ENCODE assay signal across 25 cellular contexts in genomic region chr18:73639788-73640187, GRCh38.
"Had no signal": no experiment of that assay in that cellular context is flagged by ENCODE, and none has a peak within 500 bp of the region (broad histone marks: within the 10 kb centered on the region; RNA-seq: fewer than 3 reads in every experiment).

No MANE protein-coding gene starts in this region.

- H3K36me3 Mint-ChIP-seq: activated naive CD8-positive, alpha-beta T cell had no signal

- H3K4me1 Mint-ChIP-seq: activated CD4-positive, alpha-beta memory T cell treated with anti-CD3 and anti-CD28 coated beads, Interleukin-2, amount 10 ng/mL, durations not matched to agents 7 days and 5 days; activated CD4-positive, alpha-beta T cell treated with anti-CD3 and anti-CD28 coated beads, Interleukin-2, amount 10 ng/mL, durations not matched to agents 7 days and 5 days; activated T-helper 17 cell treated with anti-CD3 and anti-CD28 coated beads, Interleukin-2, amount 50 U/mL, for 72 hours; T-helper 17 cell had no signal

- H3K9me3 ChIP-seq: breast epithelium, colonic mucosa, MG63, SJCRH30 had no signal

- H3K27me3 ChIP-seq: breast epithelium, colonic mucosa, MG63, SJCRH30 had no signal

- H3K27me3 Mint-ChIP-seq: activated CD4-positive, alpha-beta memory T cell treated with anti-CD3 and anti-CD28 coated beads, Interleukin-2, amount 10 ng/mL, durations not matched to agents 7 days and 5 days; activated CD4-positive, alpha-beta T cell treated with anti-CD3 and anti-CD28 coated beads, Interleukin-2, amount 10 ng/mL, durations not matched to agents 7 days and 5 days; activated T-helper 17 cell treated with anti-CD3 and anti-CD28 coated beads, Interleukin-2, amount 50 U/mL, for 72 hours; T-helper 17 cell had no signal

- H3K27ac Mint-ChIP-seq: activated CD4-positive, alpha-beta memory T cell treated with anti-CD3 and anti-CD28 coated beads, Interleukin-2, amount 10 ng/mL, durations not matched to agents 7 days and 5 days; activated CD4-positive, alpha-beta T cell treated with anti-CD3 and anti-CD28 coated beads, Interleukin-2, amount 10 ng/mL, durations not matched to agents 7 days and 5 days; activated naive CD4-positive, alpha-beta T cell treated with anti-CD3 and anti-CD28 coated beads for 36 hours; activated naive CD8-positive, alpha-beta T cell; activated T-helper 17 cell treated with anti-CD3 and anti-CD28 coated beads, Interleukin-2, amount 50 U/mL, for 72 hours; T-helper 17 cell had no signal

- ATAC-seq: activated T-helper 17 cell treated with anti-CD3 and anti-CD28 coated beads, Interleukin-2, amount 50 U/mL, for 72 hours; T-helper 17 cell had no signal

- H3K9me3 Mint-ChIP-seq: activated CD4-positive, alpha-beta memory T cell treated with anti-CD3 and anti-CD28 coated beads, Interleukin-2, amount 10 ng/mL, durations not matched to agents 7 days and 5 days; activated CD4-positive, alpha-beta T cell treated with anti-CD3 and anti-CD28 coated beads, Interleukin-2, amount 10 ng/mL, durations not matched to agents 7 days and 5 days; activated naive CD4-positive, alpha-beta T cell treated with anti-CD3 and anti-CD28 coated beads for 36 hours had no signal

- DNase-seq: activated CD4-positive, alpha-beta memory T cell treated with anti-CD3 and anti-CD28 coated beads, Interleukin-2, amount 10 ng/mL, durations not matched to agents 7 days and 5 days; activated CD4-positive, alpha-beta T cell treated with anti-CD3 and anti-CD28 coated beads, Interleukin-2, amount 10 ng/mL, durations not matched to agents 7 days and 5 days; activated CD4-positive, CD25-positive, alpha-beta regulatory T cell; activated gamma-delta T cell; activated naive CD4-positive, alpha-beta T cell treated with anti-CD3 and anti-CD28 coated beads for 36 hours; activated T-cell treated with anti-CD3 and anti-CD28 coated beads for 4 hours; activated T-cell treated with anti-CD3 and anti-CD28 coated beads, Interleukin-2, amount 50 U/mL, for 48 hours; caudate nucleus; colonic mucosa; MG63; NCI-H1105; NCI-H1436; NCI-H1930; NCI-H2107; NCI-H345; NCI-H510A; NCI-H526 treated with DMSO at 0.1 percent for 48 hours; NCI-H82; NK-92 treated with Interleukin-12 subunit alpha and Interleukin-12 subunit beta, amount 100 ng/mL, for 24 hours; SJCRH30; T-helper 17 cell; T1000 had no signal

- H3K36me3 ChIP-seq: breast epithelium, colonic mucosa, MG63, SJCRH30 had no signal

- H3K4me3 Mint-ChIP-seq: activated CD4-positive, alpha-beta memory T cell treated with anti-CD3 and anti-CD28 coated beads, Interleukin-2, amount 10 ng/mL, durations not matched to agents 7 days and 5 days; activated CD4-positive, alpha-beta T cell treated with anti-CD3 and anti-CD28 coated beads, Interleukin-2, amount 10 ng/mL, durations not matched to agents 7 days and 5 days; activated naive CD4-positive, alpha-beta T cell treated with anti-CD3 and anti-CD28 coated beads for 36 hours; activated naive CD8-positive, alpha-beta T cell; activated T-helper 17 cell treated with anti-CD3 and anti-CD28 coated beads, Interleukin-2, amount 50 U/mL, for 72 hours; T-helper 17 cell had no signal

- H3K4me3 ChIP-seq: breast epithelium, colonic mucosa, MG63, SJCRH30 had no signal

- H3K4me1 ChIP-seq: breast epithelium, colonic mucosa, SJCRH30 had no signal

- H3K27ac ChIP-seq: breast epithelium, colonic mucosa, SJCRH30 had no signal
